Comparison of ENCODE assay signal across 8 cellular contexts in the genomic region with DNA sequence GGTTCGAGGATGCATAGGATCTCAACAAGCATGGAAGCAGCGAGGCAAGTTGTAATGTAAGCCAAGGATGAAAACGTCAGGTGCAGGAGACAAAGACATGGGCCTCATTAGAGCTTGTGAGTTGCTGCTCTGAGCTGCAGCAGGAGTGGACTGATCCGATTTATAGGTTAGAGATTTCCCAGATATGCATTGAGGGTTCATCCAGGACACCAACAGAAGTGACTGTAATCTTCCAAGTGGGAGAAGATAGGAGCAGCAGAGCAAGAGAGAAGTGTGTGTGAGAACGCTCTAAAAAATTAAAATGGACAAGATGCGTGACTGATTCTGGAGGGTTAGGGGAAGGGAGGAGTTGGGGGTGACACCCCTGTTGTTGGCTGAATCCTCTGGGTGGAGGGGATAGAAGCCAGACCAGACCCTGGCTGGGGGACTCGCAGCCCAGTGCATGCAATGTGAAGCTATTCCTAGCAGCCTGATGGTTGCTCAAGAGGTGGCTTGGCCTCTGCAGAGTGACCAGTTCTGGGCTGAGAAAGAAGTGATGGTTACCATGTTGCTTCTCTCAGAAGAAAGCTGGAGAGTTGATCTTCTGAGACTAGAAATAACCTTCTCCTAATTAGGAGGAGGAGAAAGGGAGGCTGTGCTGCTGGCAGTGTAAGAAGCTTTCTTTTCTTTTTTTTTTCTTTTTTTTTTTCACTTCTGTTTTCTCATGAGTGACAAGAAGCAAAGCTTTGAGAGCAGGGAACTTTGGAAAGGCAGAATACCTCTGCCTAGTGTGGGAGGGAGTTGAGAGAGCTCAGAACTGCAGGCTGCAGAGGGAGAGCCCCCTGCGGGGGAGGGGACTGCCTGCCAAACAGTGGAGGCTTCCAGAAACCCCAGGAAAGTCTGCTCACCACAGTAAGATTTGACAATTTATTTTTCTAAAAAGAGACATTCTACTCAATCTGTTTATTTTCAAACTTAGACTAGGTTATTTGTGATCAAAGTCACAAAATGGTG.
DNase-seq lines count a peak whose midpoint lies in the region; ATAC-seq and FAIRE-seq lines count a peak whose summit lies in the region.

No MANE protein-coding gene starts in this region.

- CTCF ChIA-PET in activated CD4-positive, alpha-beta T cell treated with anti-CD3 and anti-CD28 coated beads for 36 hours (lab: Charles Lee), result interaction anchor here (0.6 to 1.1 kb wide), 6 partner anchors 20 to 515 kb away, joined by 3 to 5 read pairs (median 3); no protein-coding TSS in a partner anchor

- intact Hi-C loops in activated CD4-positive, alpha-beta T cell treated with anti-CD3 and anti-CD28 coated beads for 36 hours (cut with DNase I, micrococcal nuclease), result loop anchor here (2.0 to 5.0 kb wide), 7 partner anchors 120 to 990 kb away; a partner anchor contains a TSS

- H3K27me3 Mint-ChIP-seq in activated CD4-positive, alpha-beta T cell treated with anti-CD3 and anti-CD28 coated beads for 36 hours, result no peaks in the 10 kb centered on the region
- no peaks in the 10 kb centered on the region for H3K27me3 Mint-ChIP-seq in activated naive CD8-positive, alpha-beta T cell treated with anti-CD3 and anti-CD28 coated beads, Interleukin-2, amount 50 U/mL, for 24 hours

- H3K27ac Mint-ChIP-seq in activated CD4-positive, alpha-beta T cell treated with anti-CD3 and anti-CD28 coated beads for 36 hours, result no peak overlapping the region
- no peak overlapping the region for H3K27ac Mint-ChIP-seq in activated naive CD8-positive, alpha-beta T cell treated with anti-CD3 and anti-CD28 coated beads, Interleukin-2, amount 50 U/mL, for 24 hours

- DNase-seq in activated CD4-positive, alpha-beta T cell treated with anti-CD3 and anti-CD28 coated beads for 36 hours, result peak; percentile 70
- no peak for DNase-seq in activated CD4-positive, alpha-beta T cell treated with anti-CD3 and anti-CD28 coated beads for 4 hours
- DNase-seq in activated naive CD8-positive, alpha-beta T cell treated with anti-CD3 and anti-CD28 coated beads, Interleukin-2, amount 50 U/mL, for 24 hours, result peak; percentile 40
- peak; percentile 32 for DNase-seq in stimulated activated CD4-positive, alpha-beta T cell treated with anti-CD3 and anti-CD28 coated beads, Interleukin-4, amount 100 ng/mL, for 1 hour
- DNase-seq in NCI-H146 treated with DMSO at 0.1 percent for 48 hours (lab: John Stamatoyannopoulos, UW; ENCODE audit: unreplicated experiment), result no peak
- DNase-seq in GM19239 (ENCODE audit: insufficient read length, low spot score), result no peak

- FAIRE-seq in GM19239 (lab: Jason Lieb, UNC), result no peak

- POLR2A ChIA-PET in activated CD4-positive, alpha-beta T cell treated with anti-CD3 and anti-CD28 coated beads for 36 hours (lab: Charles Lee), result no interaction called here

- ATAC-seq in activated CD4-positive, alpha-beta T cell treated with anti-CD3 and anti-CD28 coated beads for 36 hours, result peak; percentile 90
- ATAC-seq in HG02840 (IDR thresholded peaks at IDR 0.05; ENCODE audit: low FRiP score, unreplicated experiment), result peak; percentile 54
- ATAC-seq in activated naive CD8-positive, alpha-beta T cell treated with anti-CD3 and anti-CD28 coated beads, Interleukin-2, amount 50 U/mL, for 24 hours, result peak; percentile 67
- ATAC-seq in GM19328 (IDR thresholded peaks at IDR 0.05; ENCODE audit: unreplicated experiment), result no peak

- no peaks in the 10 kb centered on the region for H3K36me3 Mint-ChIP-seq in activated CD4-positive, alpha-beta T cell treated with anti-CD3 and anti-CD28 coated beads for 36 hours (ENCODE audit: low read depth)
- H3K36me3 Mint-ChIP-seq in activated naive CD8-positive, alpha-beta T cell treated with anti-CD3 and anti-CD28 coated beads, Interleukin-2, amount 50 U/mL, for 24 hours (ENCODE audit: low read depth), result no peaks in the 10 kb centered on the region

- H3K4me3 Mint-ChIP-seq in activated CD4-positive, alpha-beta T cell treated with anti-CD3 and anti-CD28 coated beads for 36 hours, result no peak overlapping the region
- no peak overlapping the region for H3K4me3 Mint-ChIP-seq in activated naive CD8-positive, alpha-beta T cell treated with anti-CD3 and anti-CD28 coated beads, Interleukin-2, amount 50 U/mL, for 24 hours

- H3K4me1 Mint-ChIP-seq in activated CD4-positive, alpha-beta T cell treated with anti-CD3 and anti-CD28 coated beads for 36 hours, result peaks cover 35% of the 10 kb centered on the region
- H3K4me1 Mint-ChIP-seq in activated naive CD8-positive, alpha-beta T cell treated with anti-CD3 and anti-CD28 coated beads, Interleukin-2, amount 50 U/mL, for 24 hours, result peaks cover 37% of the 10 kb centered on the region

- no peaks in the 10 kb centered on the region for H3K9me3 Mint-ChIP-seq in activated CD4-positive, alpha-beta T cell treated with anti-CD3 and anti-CD28 coated beads for 36 hours (ENCODE audit: low read depth)
- no peaks in the 10 kb centered on the region for H3K9me3 Mint-ChIP-seq in activated naive CD8-positive, alpha-beta T cell treated with anti-CD3 and anti-CD28 coated beads, Interleukin-2, amount 50 U/mL, for 24 hours

Comparison
In these comparisons a context has a peak if more than half of its experiments do, and no peak if none do; other contexts are left out.
1. DNase-seq: peak in activated CD4-positive, alpha-beta T cell treated with anti-CD3 and anti-CD28 coated beads for 36 hours (single experiment), activated naive CD8-positive, alpha-beta T cell treated with anti-CD3 and anti-CD28 coated beads, Interleukin-2, amount 50 U/mL, for 24 hours (single experiment) and stimulated activated CD4-positive, alpha-beta T cell treated with anti-CD3 and anti-CD28 coated beads, Interleukin-4, amount 100 ng/mL, for 1 hour (single experiment); none in activated CD4-positive, alpha-beta T cell treated with anti-CD3 and anti-CD28 coated beads for 4 hours (0 of 2), NCI-H146 treated with DMSO at 0.1 percent for 48 hours (single experiment) and GM19239 (single experiment).